In genomic region chr9:89685698-89686097, GRCh38 we compare ENCODE assay signal across 18 cellular contexts.
DNase-seq lines count a peak whose midpoint lies in the region; ATAC-seq and TF ChIP-seq lines count a peak whose summit lies in the region.
"Had no signal": no experiment of that assay in that cellular context is flagged by ENCODE, and none has a peak within 500 bp of the region (broad histone marks: within the 10 kb centered on the region; RNA-seq: fewer than 3 reads in every experiment).

No MANE protein-coding gene starts in this region.

- ATAC-seq in RWPE2 (ENCODE audit: low read depth) (no peak), body of pancreas (no peak), left lobe of liver (peak; percentile 89), sciatic nerve (peak; percentile 22), esophagus mucosa (no peak)

- peak overlapping the region; percentile 61 for H3K27ac ChIP-seq in RWPE2 (ENCODE audit: poor library complexity, severe bottlenecking)
- H3K27ac ChIP-seq in body of pancreas = peak overlapping the region; percentile 74 to 95 (median 92)
- H3K27ac ChIP-seq: dorsolateral prefrontal cortex, neutrophil, SK-N-MC, spleen had no signal

- H3K4me3 ChIP-seq in RWPE2 (ENCODE audit: severe bottlenecking) (no peak overlapping the region), body of pancreas (no peak overlapping the region)
- H3K4me3 ChIP-seq: dorsolateral prefrontal cortex, SK-N-MC, spleen had no signal

- intact Hi-C loops in body of pancreas (cut with DNase I) (no loop called here), sciatic nerve (cut with DNase I) (no loop called here)

- H3K27me3 ChIP-seq in RWPE2 (ENCODE audit: insufficient read depth, poor library complexity, severe bottlenecking) (no peaks in the 10 kb centered on the region), body of pancreas (no peaks in the 10 kb centered on the region)
- H3K27me3 ChIP-seq: dorsolateral prefrontal cortex, neutrophil, spleen had no signal

- H3K9me3 ChIP-seq in RWPE2 (ENCODE audit: severe bottlenecking) = no peaks in the 10 kb centered on the region
- no peaks in the 10 kb centered on the region for H3K9me3 ChIP-seq in body of pancreas
- H3K9me3 ChIP-seq: Caco-2, neutrophil, spleen had no signal

- H3K4me1 ChIP-seq in RWPE2 (ENCODE audit: insufficient read depth, poor library complexity, severe bottlenecking) = peaks cover 16% of the 10 kb centered on the region
- H3K4me1 ChIP-seq in body of pancreas = peaks cover 71% of the 10 kb centered on the region
- H3K4me1 ChIP-seq: Caco-2 had no signal

- WGBS in body of pancreas, 2 donors = 56 to 71% methylated on average over 7 to 8 of the region's 9 CpGs

- H3K36me3 ChIP-seq in RWPE2 (ENCODE audit: low read depth) = no peaks in the 10 kb centered on the region
- H3K36me3 ChIP-seq in body of pancreas (replicated peaks in 1 of 2; ENCODE audit: insufficient read depth in 1 of 2, low read depth in 2 of 2) = no peaks in the 10 kb centered on the region
- H3K36me3 ChIP-seq: neutrophil, spleen had no signal

- TF ChIP-seq POLR2A in body of pancreas (IDR thresholded peaks at IDR 0.05) = no peak

- DNase-seq in RWPE2 (ENCODE audit: low spot score) (no peak), body of pancreas (no peak), left lobe of liver (ENCODE audit: low spot score) (peak; percentile 85), sciatic nerve (ENCODE audit: low spot score) (peak; percentile 23), islet precursor cell (no peak)
- no peak for DNase-seq in activated CD8-positive, alpha-beta memory T cell treated with anti-CD3 and anti-CD28 coated beads, Interleukin-2, amount 50 U/mL, for 48 hours
- DNase-seq: activated CD4-positive, alpha-beta memory T cell treated with anti-CD3 and anti-CD28 coated beads, Interleukin-2, amount 10 ng/mL, durations not matched to agents 7 days and 5 days; activated CD4-positive, alpha-beta T cell treated with anti-CD3 and anti-CD28 coated beads for 1 hour; DND-41; KG1; kidney; MM.1S; spleen had no signal

- TF ChIP-seq CTCF in RWPE2 (IDR thresholded peaks at IDR 0.05; ENCODE audit: poor library complexity, severe bottlenecking) = no peak
- no peak for TF ChIP-seq CTCF in body of pancreas (IDR thresholded peaks at IDR 0.05)

Comparison
In these comparisons a context has a peak if more than half of its experiments do, and no peak if none do; other contexts are left out.
1. ATAC-seq: peak in left lobe of liver (single experiment) and sciatic nerve (single experiment); none in RWPE2 (single experiment), body of pancreas (single experiment) and esophagus mucosa (single experiment).
2. DNase-seq: peak in left lobe of liver (single experiment) and sciatic nerve (single experiment); none in RWPE2 (single experiment), body of pancreas (0 of 4), islet precursor cell (single experiment) and activated CD8-positive, alpha-beta memory T cell treated with anti-CD3 and anti-CD28 coated beads, Interleukin-2, amount 50 U/mL, for 48 hours (single experiment).